1 cellular context compared by ENCODE assay signal in the genomic region with DNA sequence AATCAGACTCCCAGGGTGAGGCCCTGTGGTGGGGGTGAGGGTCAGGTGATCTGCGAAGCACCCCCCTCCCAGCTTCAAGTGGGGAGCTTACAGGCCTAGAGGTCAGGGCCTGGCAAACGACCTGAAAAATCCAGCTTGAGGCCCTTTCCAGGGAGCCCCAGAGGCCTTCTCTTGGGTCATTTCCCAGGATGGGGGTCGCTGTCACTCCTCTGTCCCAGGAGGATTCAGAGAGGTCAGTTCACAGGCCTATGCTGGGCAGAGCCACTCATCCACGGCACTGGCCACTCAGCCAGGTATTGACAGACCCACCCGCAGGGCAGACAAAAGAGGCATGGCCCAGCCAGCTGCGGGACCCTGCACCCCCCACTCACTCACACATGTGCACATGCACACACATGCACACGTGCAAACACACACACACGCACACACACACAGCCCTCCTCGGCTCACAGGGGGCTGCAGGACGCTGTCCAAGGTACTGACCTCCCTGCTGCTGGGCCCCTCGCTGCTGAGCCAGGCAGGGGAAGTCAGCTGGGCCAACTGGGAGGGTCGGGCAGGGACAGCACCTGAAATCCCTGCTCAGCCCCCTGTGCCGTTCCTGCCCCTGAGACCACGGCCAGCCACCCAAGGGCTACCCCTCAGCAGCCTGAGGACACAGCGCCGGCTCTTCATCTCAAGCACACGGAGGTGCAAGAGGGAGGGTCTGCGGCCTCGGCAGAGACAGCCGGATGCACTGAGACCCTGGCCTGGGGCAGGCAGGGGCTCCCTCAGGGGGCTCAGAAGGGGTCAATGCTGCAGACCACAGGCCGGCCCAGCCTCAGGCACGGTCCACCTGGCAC.
TF ChIP-seq lines count a peak whose summit lies in the region.

No MANE protein-coding gene starts in this region.

TF ChIP-seq in HepG2, 621 proteins besides CTCF, POLR2A, EP300 and RAD21 (continued from another document and continues in another):
- TF ChIP-seq, protein P1, sequence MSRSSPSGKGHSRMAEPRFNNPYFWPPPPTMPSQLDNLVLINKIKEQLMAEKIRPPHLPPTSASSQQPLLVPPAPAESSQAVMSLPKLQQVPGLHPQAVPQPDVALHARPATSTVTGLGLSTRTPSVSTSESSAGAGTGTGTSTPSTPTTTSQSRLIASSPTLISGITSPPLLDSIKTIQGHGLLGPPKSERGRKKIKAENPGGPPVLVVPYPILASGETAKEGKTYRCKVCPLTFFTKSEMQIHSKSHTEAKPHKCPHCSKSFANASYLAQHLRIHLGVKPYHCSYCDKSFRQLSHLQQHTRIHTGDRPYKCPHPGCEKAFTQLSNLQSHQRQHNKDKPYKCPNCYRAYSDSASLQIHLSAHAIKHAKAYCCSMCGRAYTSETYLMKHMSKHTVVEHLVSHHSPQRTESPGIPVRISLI (CRISPR knock-in tag; IDR thresholded peaks at IDR 0.05; ENCODE audit: borderline replicate concordance): no peak; the same call in 1 of the 2 replicates
- no peak for TF ChIP-seq ZEB1 (IDR thresholded peaks at IDR 0.05; ENCODE audit: insufficient replicate concordance, low read depth)
- TF ChIP-seq ZNF484 (CRISPR knock-in tag; IDR thresholded peaks at IDR 0.05; ENCODE audit: borderline replicate concordance, low read depth): peak; percentile 95; the same call in 1 of the 2 replicates
- peak; percentile 97 for TF ChIP-seq SATB2 (CRISPR knock-in tag; IDR thresholded peaks at IDR 0.05)
- TF ChIP-seq MED1 (CRISPR knock-in tag; IDR thresholded peaks at IDR 0.05): peak; percentile 75; the same call in 1 of the 2 replicates
- TF ChIP-seq FOXM1 (CRISPR knock-in tag; IDR thresholded peaks at IDR 0.05): peak; percentile 90; the same call in 1 of the 2 replicates
- TF ChIP-seq, protein P2, sequence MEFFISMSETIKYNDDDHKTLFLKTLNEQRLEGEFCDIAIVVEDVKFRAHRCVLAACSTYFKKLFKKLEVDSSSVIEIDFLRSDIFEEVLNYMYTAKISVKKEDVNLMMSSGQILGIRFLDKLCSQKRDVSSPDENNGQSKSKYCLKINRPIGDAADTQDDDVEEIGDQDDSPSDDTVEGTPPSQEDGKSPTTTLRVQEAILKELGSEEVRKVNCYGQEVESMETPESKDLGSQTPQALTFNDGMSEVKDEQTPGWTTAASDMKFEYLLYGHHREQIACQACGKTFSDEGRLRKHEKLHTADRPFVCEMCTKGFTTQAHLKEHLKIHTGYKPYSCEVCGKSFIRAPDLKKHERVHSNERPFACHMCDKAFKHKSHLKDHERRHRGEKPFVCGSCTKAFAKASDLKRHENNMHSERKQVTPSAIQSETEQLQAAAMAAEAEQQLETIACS (CRISPR knock-in tag; IDR thresholded peaks at IDR 0.05): no peak; the same call in 1 of the 2 replicates
- TF ChIP-seq, protein P3, sequence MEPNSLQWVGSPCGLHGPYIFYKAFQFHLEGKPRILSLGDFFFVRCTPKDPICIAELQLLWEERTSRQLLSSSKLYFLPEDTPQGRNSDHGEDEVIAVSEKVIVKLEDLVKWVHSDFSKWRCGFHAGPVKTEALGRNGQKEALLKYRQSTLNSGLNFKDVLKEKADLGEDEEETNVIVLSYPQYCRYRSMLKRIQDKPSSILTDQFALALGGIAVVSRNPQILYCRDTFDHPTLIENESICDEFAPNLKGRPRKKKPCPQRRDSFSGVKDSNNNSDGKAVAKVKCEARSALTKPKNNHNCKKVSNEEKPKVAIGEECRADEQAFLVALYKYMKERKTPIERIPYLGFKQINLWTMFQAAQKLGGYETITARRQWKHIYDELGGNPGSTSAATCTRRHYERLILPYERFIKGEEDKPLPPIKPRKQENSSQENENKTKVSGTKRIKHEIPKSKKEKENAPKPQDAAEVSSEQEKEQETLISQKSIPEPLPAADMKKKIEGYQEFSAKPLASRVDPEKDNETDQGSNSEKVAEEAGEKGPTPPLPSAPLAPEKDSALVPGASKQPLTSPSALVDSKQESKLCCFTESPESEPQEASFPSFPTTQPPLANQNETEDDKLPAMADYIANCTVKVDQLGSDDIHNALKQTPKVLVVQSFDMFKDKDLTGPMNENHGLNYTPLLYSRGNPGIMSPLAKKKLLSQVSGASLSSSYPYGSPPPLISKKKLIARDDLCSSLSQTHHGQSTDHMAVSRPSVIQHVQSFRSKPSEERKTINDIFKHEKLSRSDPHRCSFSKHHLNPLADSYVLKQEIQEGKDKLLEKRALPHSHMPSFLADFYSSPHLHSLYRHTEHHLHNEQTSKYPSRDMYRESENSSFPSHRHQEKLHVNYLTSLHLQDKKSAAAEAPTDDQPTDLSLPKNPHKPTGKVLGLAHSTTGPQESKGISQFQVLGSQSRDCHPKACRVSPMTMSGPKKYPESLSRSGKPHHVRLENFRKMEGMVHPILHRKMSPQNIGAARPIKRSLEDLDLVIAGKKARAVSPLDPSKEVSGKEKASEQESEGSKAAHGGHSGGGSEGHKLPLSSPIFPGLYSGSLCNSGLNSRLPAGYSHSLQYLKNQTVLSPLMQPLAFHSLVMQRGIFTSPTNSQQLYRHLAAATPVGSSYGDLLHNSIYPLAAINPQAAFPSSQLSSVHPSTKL (CRISPR knock-in tag; IDR thresholded peaks at IDR 0.05): peak; percentile 81
- TF ChIP-seq, protein P4, sequence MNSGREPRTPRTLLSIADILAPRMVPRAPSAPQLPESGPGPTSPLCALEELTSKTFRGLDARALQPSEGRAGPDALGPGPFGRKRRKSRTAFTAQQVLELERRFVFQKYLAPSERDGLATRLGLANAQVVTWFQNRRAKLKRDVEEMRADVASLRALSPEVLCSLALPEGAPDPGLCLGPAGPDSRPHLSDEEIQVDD (CRISPR knock-in tag; IDR thresholded peaks at IDR 0.05; ENCODE audit: borderline replicate concordance): peak; percentile 97
- peak; percentile 86; the same call in 1 of the 2 replicates for TF ChIP-seq KDM3A (CRISPR knock-in tag; IDR thresholded peaks at IDR 0.05; ENCODE audit: low read depth)
- no peak for TF ChIP-seq PHF5A (CRISPR knock-in tag; IDR thresholded peaks at IDR 0.05; ENCODE audit: low read depth, unreplicated experiment)
- TF ChIP-seq, protein P5, sequence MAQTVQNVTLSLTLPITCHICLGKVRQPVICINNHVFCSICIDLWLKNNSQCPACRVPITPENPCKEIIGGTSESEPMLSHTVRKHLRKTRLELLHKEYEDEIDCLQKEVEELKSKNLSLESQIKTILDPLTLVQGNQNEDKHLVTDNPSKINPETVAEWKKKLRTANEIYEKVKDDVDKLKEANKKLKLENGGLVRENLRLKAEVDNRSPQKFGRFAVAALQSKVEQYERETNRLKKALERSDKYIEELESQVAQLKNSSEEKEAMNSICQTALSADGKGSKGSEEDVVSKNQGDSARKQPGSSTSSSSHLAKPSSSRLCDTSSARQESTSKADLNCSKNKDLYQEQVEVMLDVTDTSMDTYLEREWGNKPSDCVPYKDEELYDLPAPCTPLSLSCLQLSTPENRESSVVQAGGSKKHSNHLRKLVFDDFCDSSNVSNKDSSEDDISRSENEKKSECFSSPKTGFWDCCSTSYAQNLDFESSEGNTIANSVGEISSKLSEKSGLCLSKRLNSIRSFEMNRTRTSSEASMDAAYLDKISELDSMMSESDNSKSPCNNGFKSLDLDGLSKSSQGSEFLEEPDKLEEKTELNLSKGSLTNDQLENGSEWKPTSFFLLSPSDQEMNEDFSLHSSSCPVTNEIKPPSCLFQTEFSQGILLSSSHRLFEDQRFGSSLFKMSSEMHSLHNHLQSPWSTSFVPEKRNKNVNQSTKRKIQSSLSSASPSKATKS (CRISPR knock-in tag; IDR thresholded peaks at IDR 0.05): no peak; the same call in 1 of the 2 replicates
- TF ChIP-seq FOXC1 (CRISPR knock-in tag; IDR thresholded peaks at IDR 0.05; ENCODE audit: borderline replicate concordance): peak; percentile 91; the same call in 1 of the 2 replicates
- TF ChIP-seq PRMT3 (CRISPR knock-in tag; IDR thresholded peaks at IDR 0.05; ENCODE audit: borderline replicate concordance, low read depth): peak; percentile 88; the same call in 1 of the 2 replicates
- TF ChIP-seq, protein P6, sequence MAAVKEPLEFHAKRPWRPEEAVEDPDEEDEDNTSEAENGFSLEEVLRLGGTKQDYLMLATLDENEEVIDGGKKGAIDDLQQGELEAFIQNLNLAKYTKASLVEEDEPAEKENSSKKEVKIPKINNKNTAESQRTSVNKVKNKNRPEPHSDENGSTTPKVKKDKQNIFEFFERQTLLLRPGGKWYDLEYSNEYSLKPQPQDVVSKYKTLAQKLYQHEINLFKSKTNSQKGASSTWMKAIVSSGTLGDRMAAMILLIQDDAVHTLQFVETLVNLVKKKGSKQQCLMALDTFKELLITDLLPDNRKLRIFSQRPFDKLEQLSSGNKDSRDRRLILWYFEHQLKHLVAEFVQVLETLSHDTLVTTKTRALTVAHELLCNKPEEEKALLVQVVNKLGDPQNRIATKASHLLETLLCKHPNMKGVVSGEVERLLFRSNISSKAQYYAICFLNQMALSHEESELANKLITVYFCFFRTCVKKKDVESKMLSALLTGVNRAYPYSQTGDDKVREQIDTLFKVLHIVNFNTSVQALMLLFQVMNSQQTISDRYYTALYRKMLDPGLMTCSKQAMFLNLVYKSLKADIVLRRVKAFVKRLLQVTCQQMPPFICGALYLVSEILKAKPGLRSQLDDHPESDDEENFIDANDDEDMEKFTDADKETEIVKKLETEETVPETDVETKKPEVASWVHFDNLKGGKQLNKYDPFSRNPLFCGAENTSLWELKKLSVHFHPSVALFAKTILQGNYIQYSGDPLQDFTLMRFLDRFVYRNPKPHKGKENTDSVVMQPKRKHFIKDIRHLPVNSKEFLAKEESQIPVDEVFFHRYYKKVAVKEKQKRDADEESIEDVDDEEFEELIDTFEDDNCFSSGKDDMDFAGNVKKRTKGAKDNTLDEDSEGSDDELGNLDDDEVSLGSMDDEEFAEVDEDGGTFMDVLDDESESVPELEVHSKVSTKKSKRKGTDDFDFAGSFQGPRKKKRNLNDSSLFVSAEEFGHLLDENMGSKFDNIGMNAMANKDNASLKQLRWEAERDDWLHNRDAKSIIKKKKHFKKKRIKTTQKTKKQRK (IDR thresholded peaks at IDR 0.05; ENCODE audit: low read length): no peak
- TF ChIP-seq ZZZ3 (CRISPR knock-in tag; IDR thresholded peaks at IDR 0.05; ENCODE audit: borderline replicate concordance): peak; percentile 96; the same call in 1 of the 2 replicates
- TF ChIP-seq NAIF1 (CRISPR knock-in tag; IDR thresholded peaks at IDR 0.05; ENCODE audit: borderline replicate concordance): no peak
- peak; percentile 98 for TF ChIP-seq ZNF563 (CRISPR knock-in tag; IDR thresholded peaks at IDR 0.05)
- peak; percentile 98; the same call in 1 of the 2 replicates for TF ChIP-seq ISX (CRISPR knock-in tag; conservative IDR thresholded peaks at IDR 0.05)
- peak; percentile 70; the same call in 1 of the 2 replicates for TF ChIP-seq HIVEP1 (CRISPR knock-in tag; IDR thresholded peaks at IDR 0.05)
- TF ChIP-seq SMAD3 (CRISPR knock-in tag; IDR thresholded peaks at IDR 0.05): peak; percentile 96
- TF ChIP-seq MLLT10 (CRISPR knock-in tag; IDR thresholded peaks at IDR 0.05): no peak
- TF ChIP-seq ZMYM3 (CRISPR knock-in tag; IDR thresholded peaks at IDR 0.05): peak; percentile 83
- peak; percentile 71; the same call in 1 of the 2 replicates for TF ChIP-seq ZSCAN22 (CRISPR knock-in tag; IDR thresholded peaks at IDR 0.05)
- TF ChIP-seq SKI (IDR thresholded peaks at IDR 0.05; ENCODE audit: partially characterized antibody): no peak
- TF ChIP-seq, protein P7, sequence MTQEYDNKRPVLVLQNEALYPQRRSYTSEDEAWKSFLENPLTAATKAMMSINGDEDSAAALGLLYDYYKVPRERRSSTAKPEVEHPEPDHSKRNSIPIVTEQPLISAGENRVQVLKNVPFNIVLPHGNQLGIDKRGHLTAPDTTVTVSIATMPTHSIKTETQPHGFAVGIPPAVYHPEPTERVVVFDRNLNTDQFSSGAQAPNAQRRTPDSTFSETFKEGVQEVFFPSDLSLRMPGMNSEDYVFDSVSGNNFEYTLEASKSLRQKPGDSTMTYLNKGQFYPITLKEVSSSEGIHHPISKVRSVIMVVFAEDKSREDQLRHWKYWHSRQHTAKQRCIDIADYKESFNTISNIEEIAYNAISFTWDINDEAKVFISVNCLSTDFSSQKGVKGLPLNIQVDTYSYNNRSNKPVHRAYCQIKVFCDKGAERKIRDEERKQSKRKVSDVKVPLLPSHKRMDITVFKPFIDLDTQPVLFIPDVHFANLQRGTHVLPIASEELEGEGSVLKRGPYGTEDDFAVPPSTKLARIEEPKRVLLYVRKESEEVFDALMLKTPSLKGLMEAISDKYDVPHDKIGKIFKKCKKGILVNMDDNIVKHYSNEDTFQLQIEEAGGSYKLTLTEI (CRISPR knock-in tag; conservative IDR thresholded peaks at IDR 0.05): no peak
- no peak for TF ChIP-seq ZNF652 (CRISPR knock-in tag; IDR thresholded peaks at IDR 0.05; ENCODE audit: borderline replicate concordance, low read depth)
- TF ChIP-seq JDP2 (CRISPR knock-in tag; IDR thresholded peaks at IDR 0.05; ENCODE audit: borderline replicate concordance): peak; percentile 93; the same call in 1 of the 2 replicates
- TF ChIP-seq, protein P8, sequence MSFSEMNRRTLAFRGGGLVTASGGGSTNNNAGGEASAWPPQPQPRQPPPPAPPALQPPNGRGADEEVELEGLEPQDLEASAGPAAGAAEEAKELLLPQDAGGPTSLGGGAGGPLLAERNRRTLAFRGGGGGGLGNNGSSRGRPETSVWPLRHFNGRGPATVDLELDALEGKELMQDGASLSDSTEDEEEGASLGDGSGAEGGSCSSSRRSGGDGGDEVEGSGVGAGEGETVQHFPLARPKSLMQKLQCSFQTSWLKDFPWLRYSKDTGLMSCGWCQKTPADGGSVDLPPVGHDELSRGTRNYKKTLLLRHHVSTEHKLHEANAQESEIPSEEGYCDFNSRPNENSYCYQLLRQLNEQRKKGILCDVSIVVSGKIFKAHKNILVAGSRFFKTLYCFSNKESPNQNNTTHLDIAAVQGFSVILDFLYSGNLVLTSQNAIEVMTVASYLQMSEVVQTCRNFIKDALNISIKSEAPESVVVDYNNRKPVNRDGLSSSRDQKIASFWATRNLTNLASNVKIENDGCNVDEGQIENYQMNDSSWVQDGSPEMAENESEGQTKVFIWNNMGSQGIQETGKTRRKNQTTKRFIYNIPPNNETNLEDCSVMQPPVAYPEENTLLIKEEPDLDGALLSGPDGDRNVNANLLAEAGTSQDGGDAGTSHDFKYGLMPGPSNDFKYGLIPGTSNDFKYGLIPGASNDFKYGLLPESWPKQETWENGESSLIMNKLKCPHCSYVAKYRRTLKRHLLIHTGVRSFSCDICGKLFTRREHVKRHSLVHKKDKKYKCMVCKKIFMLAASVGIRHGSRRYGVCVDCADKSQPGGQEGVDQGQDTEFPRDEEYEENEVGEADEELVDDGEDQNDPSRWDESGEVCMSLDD (CRISPR knock-in tag; IDR thresholded peaks at IDR 0.05; ENCODE audit: borderline replicate concordance): peak; percentile 83; the same call in 1 of the 2 replicates
- TF ChIP-seq ZNF143 (CRISPR knock-in tag; IDR thresholded peaks at IDR 0.05): peak; percentile 46; the same call in 1 of the 2 replicates
- TF ChIP-seq, protein P9, sequence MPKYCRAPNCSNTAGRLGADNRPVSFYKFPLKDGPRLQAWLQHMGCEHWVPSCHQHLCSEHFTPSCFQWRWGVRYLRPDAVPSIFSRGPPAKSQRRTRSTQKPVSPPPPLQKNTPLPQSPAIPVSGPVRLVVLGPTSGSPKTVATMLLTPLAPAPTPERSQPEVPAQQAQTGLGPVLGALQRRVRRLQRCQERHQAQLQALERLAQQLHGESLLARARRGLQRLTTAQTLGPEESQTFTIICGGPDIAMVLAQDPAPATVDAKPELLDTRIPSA (CRISPR knock-in tag; IDR thresholded peaks at IDR 0.05; ENCODE audit: borderline replicate concordance): peak; percentile 98
- TF ChIP-seq STAG1 (CRISPR knock-in tag; IDR thresholded peaks at IDR 0.05): no peak
- peak; percentile 15; the same call in 1 of the 2 replicates for TF ChIP-seq NFIB (CRISPR knock-in tag; IDR thresholded peaks at IDR 0.05; ENCODE audit: borderline replicate concordance)
- no peak for TF ChIP-seq MBNL3 (CRISPR knock-in tag; conservative IDR thresholded peaks at IDR 0.05)
